ENCODE assay signal across 9 cellular contexts in the genomic region with DNA sequence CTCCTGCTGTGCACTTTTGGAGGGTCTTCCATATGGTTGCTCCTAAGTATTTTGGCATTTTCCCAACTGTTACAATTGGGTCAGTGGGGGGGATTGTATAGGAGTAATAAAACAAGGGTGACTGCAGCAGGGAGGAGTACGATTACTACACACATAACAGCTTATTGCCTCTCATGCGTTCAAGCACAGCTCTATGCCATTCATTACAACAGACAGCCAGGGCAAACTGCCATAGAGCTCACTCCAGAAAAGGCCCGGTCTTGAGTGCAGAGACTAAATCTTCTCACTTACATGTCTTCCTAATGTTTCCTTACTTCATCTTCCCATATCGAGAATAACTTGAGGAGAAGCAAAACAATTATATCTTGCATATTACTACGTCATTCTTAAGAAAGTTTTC. TPM values are rescaled to one million over a fixed set of nuclear protein-coding genes. Genes with fewer than 3 reads are reported as not detected.
A peak's percentile ranks its signal among the peaks of the same experiment; 100 is the strongest.
DNase-seq lines count a peak whose midpoint lies in the region; ATAC-seq and TF ChIP-seq lines count a peak whose summit lies in the region.
"Had no signal": no experiment of that assay in that cellular context is flagged by ENCODE, and none has a peak within 500 bp of the region (broad histone marks: within the 10 kb centered on the region; RNA-seq: fewer than 3 reads in every experiment).

No MANE protein-coding gene starts in this region.

- H3K27ac ChIP-seq in spleen, result no peak overlapping the region

- CTCF ChIA-PET in activated CD4-positive, alpha-beta T cell treated with anti-CD3 and anti-CD28 coated beads for 36 hours (lab: Charles Lee), result interaction anchor here (0.7 to 1.9 kb wide), 4 partner anchors 10 to 278 kb away, joined by 3 to 4 read pairs (median 4); no protein-coding TSS in a partner anchor

- H3K4me1 ChIP-seq in spleen, result peaks cover 13 to 37% (median 29%) of the 10 kb centered on the region in 6 donors

- no peaks in the 10 kb centered on the region for H3K9me3 ChIP-seq in spleen

- TF ChIP-seq CTCF in fibroblast of mammary gland (conservative IDR thresholded peaks at IDR 0.05; ENCODE audit: control insufficient read depth, insufficient read depth, low read depth, low read length) (no peak), progenitor cell of endocrine pancreas (IDR thresholded peaks at IDR 0.05; ENCODE audit: unreplicated experiment) (no peak), spleen (IDR thresholded peaks at IDR 0.05 in 8 of 11, conservative IDR thresholded peaks at IDR 0.05 in 3 of 11) (no peak)

- H3K9me3 Mint-ChIP-seq in activated CD4-positive, alpha-beta T cell treated with anti-CD3 and anti-CD28 coated beads, Interleukin-2, amount 10 ng/mL, durations not matched to agents 24 days and 14 days, result peaks cover 4% of the 10 kb centered on the region
- peaks cover 3% of the 10 kb centered on the region for H3K9me3 Mint-ChIP-seq in activated CD4-positive, alpha-beta T cell treated with anti-CD3 and anti-CD28 coated beads for 36 hours (ENCODE audit: low read depth)
- peaks cover 3% of the 10 kb centered on the region for H3K9me3 Mint-ChIP-seq in progenitor cell of endocrine pancreas (ENCODE audit: low read depth)

- DNase-seq in activated CD4-positive, alpha-beta T cell treated with anti-CD3 and anti-CD28 coated beads, Interleukin-2, amount 10 ng/mL, durations not matched to agents 24 days and 14 days, result no peak
- no peak for DNase-seq in activated CD4-positive, alpha-beta T cell treated with anti-CD3 and anti-CD28 coated beads for 36 hours
- DNase-seq in NCI-H69 (lab: John Stamatoyannopoulos, UW), result peak; percentile 94
- peak; percentile 21 for DNase-seq in fibroblast of mammary gland (ENCODE audit: low read depth)
- DNase-seq in progenitor cell of endocrine pancreas (ENCODE audit: low spot score, unreplicated experiment), result no peak
- DNase-seq in spleen, result no peak
- DNase-seq in germinal center (ENCODE audit: low spot score), result no peak
- no peak for DNase-seq in occipital lobe (lab: John Stamatoyannopoulos, UW)

- peak overlapping the region; percentile 55 for H3K4me3 Mint-ChIP-seq in activated CD4-positive, alpha-beta T cell treated with anti-CD3 and anti-CD28 coated beads, Interleukin-2, amount 10 ng/mL, durations not matched to agents 24 days and 14 days
- no peak overlapping the region for H3K4me3 Mint-ChIP-seq in activated CD4-positive, alpha-beta T cell treated with anti-CD3 and anti-CD28 coated beads for 36 hours
- peak overlapping the region; percentile 62 for H3K4me3 Mint-ChIP-seq in progenitor cell of endocrine pancreas (ENCODE audit: low read depth)

- ATAC-seq in activated CD4-positive, alpha-beta T cell treated with anti-CD3 and anti-CD28 coated beads for 36 hours, result no peak

- POLR2A ChIA-PET in activated CD4-positive, alpha-beta T cell treated with anti-CD3 and anti-CD28 coated beads for 36 hours (lab: Charles Lee), result no interaction called here

- no peak for TF ChIP-seq POLR2A in spleen (IDR thresholded peaks at IDR 0.05)

- H3K27me3 ChIP-seq in spleen (replicated peaks in 1 of 7), result peaks cover 0 to 7% (median 0%) of the 10 kb centered on the region in 7 donors

- no peaks in the 10 kb centered on the region for H3K36me3 ChIP-seq in spleen

- WGBS in spleen, 5 donors, result 80 to 88% (median 84%) methylated on average over 5 of the region's 5 CpGs

- H3K4me3 ChIP-seq in fibroblast of mammary gland (ENCODE audit: control insufficient read depth, low read depth, low read length), result no peak overlapping the region
- H3K4me3 ChIP-seq in spleen, result no peak overlapping the region

- peaks cover 4% of the 10 kb centered on the region for H3K36me3 Mint-ChIP-seq in activated CD4-positive, alpha-beta T cell treated with anti-CD3 and anti-CD28 coated beads, Interleukin-2, amount 10 ng/mL, durations not matched to agents 24 days and 14 days (ENCODE audit: low read depth)
- H3K36me3 Mint-ChIP-seq in activated CD4-positive, alpha-beta T cell treated with anti-CD3 and anti-CD28 coated beads for 36 hours (ENCODE audit: low read depth), result peaks cover 3% of the 10 kb centered on the region
- no peaks in the 10 kb centered on the region for H3K36me3 Mint-ChIP-seq in progenitor cell of endocrine pancreas (ENCODE audit: insufficient read depth)

- H3K27me3 Mint-ChIP-seq in activated CD4-positive, alpha-beta T cell treated with anti-CD3 and anti-CD28 coated beads, Interleukin-2, amount 10 ng/mL, durations not matched to agents 24 days and 14 days, result peaks cover 33% of the 10 kb centered on the region
- H3K27me3 Mint-ChIP-seq in activated CD4-positive, alpha-beta T cell treated with anti-CD3 and anti-CD28 coated beads for 36 hours, result peaks cover 9% of the 10 kb centered on the region
- peaks cover 6% of the 10 kb centered on the region for H3K27me3 Mint-ChIP-seq in progenitor cell of endocrine pancreas

- peaks cover 31% of the 10 kb centered on the region for H3K4me1 Mint-ChIP-seq in activated CD4-positive, alpha-beta T cell treated with anti-CD3 and anti-CD28 coated beads, Interleukin-2, amount 10 ng/mL, durations not matched to agents 24 days and 14 days
- peaks cover 31% of the 10 kb centered on the region for H3K4me1 Mint-ChIP-seq in activated CD4-positive, alpha-beta T cell treated with anti-CD3 and anti-CD28 coated beads for 36 hours
- H3K4me1 Mint-ChIP-seq in progenitor cell of endocrine pancreas (ENCODE audit: low read depth), result peaks cover 23% of the 10 kb centered on the region

- no peak overlapping the region for H3K27ac Mint-ChIP-seq in activated CD4-positive, alpha-beta T cell treated with anti-CD3 and anti-CD28 coated beads, Interleukin-2, amount 10 ng/mL, durations not matched to agents 24 days and 14 days
- no peak overlapping the region for H3K27ac Mint-ChIP-seq in activated CD4-positive, alpha-beta T cell treated with anti-CD3 and anti-CD28 coated beads for 36 hours
- H3K27ac Mint-ChIP-seq in progenitor cell of endocrine pancreas, result no peak overlapping the region

- intact Hi-C loops in activated CD4-positive, alpha-beta T cell treated with anti-CD3 and anti-CD28 coated beads, Interleukin-2, amount 10 ng/mL, durations not matched to agents 24 days and 14 days (cut with micrococcal nuclease), result loop anchor here (2.0 to 10.0 kb wide), 2 partner anchors 833 to 929 kb away; a partner anchor contains a TSS
- intact Hi-C loops in activated CD4-positive, alpha-beta T cell treated with anti-CD3 and anti-CD28 coated beads for 36 hours (cut with DNase I, micrococcal nuclease), result loop anchor here in 1 of 2 experiments (5.0 kb wide), 1 partner anchor 832 kb away; a partner anchor contains a TSS
- intact Hi-C loops in spleen (cut with DNase I; ENCODE audit: low total_unique reads), result no loop called here

RNA-seq across cellular contexts. Expression of a gene that starts 1.4 kb away (rescaled TPM):
- 25.3 and 27.2 TPM in 2 replicates for total RNA-seq in activated CD4-positive, alpha-beta T cell treated with anti-CD3 and anti-CD28 coated beads, Interleukin-2, amount 10 ng/mL, durations not matched to agents 24 days and 14 days
- 10 to 100 TPM; 25.4 to 29.4 TPM for total RNA-seq in activated CD4-positive, alpha-beta T cell treated with anti-CD3 and anti-CD28 coated beads for 36 hours
- total RNA-seq in progenitor cell of endocrine pancreas (30.9 and 34.9 TPM in 2 replicates), spleen (10 to 100 TPM; 30.1 to 39.2 (median 34.8) TPM), occipital lobe (36.7 TPM)
- polyA plus RNA-seq in spleen, result 10 to 100 TPM; 14.7 to 23.3 (median 18.0) TPM

RNA-seq across cellular contexts. Expression of a gene that starts 50.7 kb away (rescaled TPM):
- not detected in 2 replicates for total RNA-seq in activated CD4-positive, alpha-beta T cell treated with anti-CD3 and anti-CD28 coated beads, Interleukin-2, amount 10 ng/mL, durations not matched to agents 24 days and 14 days
- not detected for total RNA-seq in activated CD4-positive, alpha-beta T cell treated with anti-CD3 and anti-CD28 coated beads for 36 hours
- not detected in 2 replicates for total RNA-seq in progenitor cell of endocrine pancreas
- total RNA-seq in spleen, result not detected
- polyA plus RNA-seq in spleen, result not detected
- not detected for total RNA-seq in occipital lobe
- total RNA-seq: M059J had no signal

Comparison
In these comparisons a context has a peak if more than half of its experiments do, and no peak if none do; other contexts are left out.
1. DNase-seq: peak in NCI-H69 (single experiment) and fibroblast of mammary gland (single experiment); none in activated CD4-positive, alpha-beta T cell treated with anti-CD3 and anti-CD28 coated beads, Interleukin-2, amount 10 ng/mL, durations not matched to agents 24 days and 14 days (single experiment), activated CD4-positive, alpha-beta T cell treated with anti-CD3 and anti-CD28 coated beads for 36 hours (single experiment), progenitor cell of endocrine pancreas (single experiment), spleen (single experiment), germinal center (single experiment) and occipital lobe (single experiment).